Comparison of ENCODE assay signal across 11 cellular contexts in genomic region chr1:103721473-103721872, GRCh38. TPM values are rescaled to one million over a fixed set of nuclear protein-coding genes. Genes with fewer than 3 reads are reported as not detected.
"Had no signal": no experiment of that assay in that cellular context is flagged by ENCODE, and none has a peak within 500 bp of the region (broad histone marks: within the 10 kb centered on the region; RNA-seq: fewer than 3 reads in every experiment).

No MANE protein-coding gene starts in this region.

RNA-seq across cellular contexts. Expression of gene AMY1B, which starts 25.5 kb away (rescaled TPM):
- total RNA-seq: subcutaneous adipose tissue, suprapubic skin, temporal lobe, testis, thoracic aorta, tibial nerve, transverse colon, ureter, urinary bladder, vagina had no signal

RNA-seq across cellular contexts. Expression of gene AMY1C, which starts 28.2 kb away (rescaled TPM):
- total RNA-seq: stomach, subcutaneous adipose tissue, temporal lobe, thoracic aorta, tibial nerve, transverse colon, ureter, urinary bladder, vagina had no signal
